Comparison of ENCODE assay signal across 14 cellular contexts in the genomic region with DNA sequence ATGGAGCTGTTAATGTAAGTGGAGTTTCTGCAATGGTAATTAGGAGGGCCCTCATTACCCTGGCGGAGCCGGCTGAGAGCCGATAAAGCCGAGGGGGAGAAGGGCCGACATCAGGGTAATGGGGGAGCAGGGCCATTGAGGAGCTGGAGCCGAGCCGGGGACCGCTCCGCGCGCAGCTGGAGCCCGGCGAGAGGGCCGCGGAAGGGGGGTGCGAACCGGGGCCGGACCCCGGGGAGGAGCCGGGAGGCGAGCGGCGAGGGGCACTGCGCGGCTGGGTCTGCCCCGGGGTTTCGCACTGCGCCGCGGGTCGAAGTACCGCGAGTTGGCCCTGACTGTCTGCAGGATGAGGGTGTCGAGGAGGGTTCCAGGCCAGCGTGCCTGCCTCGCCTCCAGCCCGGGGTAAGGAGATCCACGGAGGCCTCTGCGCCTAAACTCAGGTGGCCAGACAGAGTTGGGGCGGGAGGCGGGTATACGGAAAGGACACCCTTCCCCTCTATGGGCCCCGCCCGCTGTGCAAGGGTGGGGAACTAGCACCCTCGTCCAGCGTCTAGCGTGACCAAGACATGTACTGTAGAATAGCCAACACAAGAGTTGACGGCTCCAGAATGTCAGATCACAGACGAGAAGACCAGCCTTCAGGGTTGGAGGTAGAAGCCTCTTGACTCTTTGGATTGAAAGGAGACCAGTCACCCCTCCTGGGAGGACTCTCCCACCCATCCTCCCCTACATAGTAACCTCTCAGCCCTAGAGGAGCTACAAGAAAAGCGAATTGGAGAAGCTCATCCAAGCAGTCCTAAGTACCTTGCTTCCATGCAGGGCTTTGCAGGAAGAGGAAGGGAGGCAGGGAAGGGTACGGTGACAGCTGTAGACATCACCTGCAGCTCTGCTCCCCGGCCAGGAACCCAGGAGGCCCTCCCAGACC. TPM values are rescaled to one million over a fixed set of nuclear protein-coding genes. Genes with fewer than 3 reads are reported as not detected.
DNase-seq lines count a peak whose midpoint lies in the region; ATAC-seq, FAIRE-seq and TF ChIP-seq lines count a peak whose summit lies in the region.
"Had no signal": no experiment of that assay in that cellular context is flagged by ENCODE, and none has a peak within 500 bp of the region (broad histone marks: within the 10 kb centered on the region; RNA-seq: fewer than 3 reads in every experiment).

No MANE protein-coding gene starts in this region.

- FAIRE-seq in D721Med (lab: Jason Lieb, UNC), result no peak

- H3K4me3 Mint-ChIP-seq in neural progenitor cell, result peak overlapping the region; percentile 65

- H3K27ac ChIP-seq in esophagus muscularis mucosa (replicated peaks in 1 of 4) (no peak overlapping the region), neural progenitor cell (no peak overlapping the region)
- no peak overlapping the region for H3K27ac ChIP-seq in effector memory CD4-positive, alpha-beta T cell (ENCODE audit: insufficient read depth, low read length, poor library complexity, severe bottlenecking)
- H3K27ac ChIP-seq: gastrocnemius medialis had no signal

- intact Hi-C loops in esophagus muscularis mucosa (cut with DNase I), result no loop called here
- intact Hi-C loops in sciatic nerve (cut with DNase I), result no loop called here

- H3K27me3 ChIP-seq in esophagus muscularis mucosa, result peaks cover 0 to 85% (median 31%) of the 10 kb centered on the region in 4 donors
- peaks cover 100% of the 10 kb centered on the region for H3K27me3 ChIP-seq in neural progenitor cell
- peaks cover 45% of the 10 kb centered on the region for H3K27me3 ChIP-seq in effector memory CD4-positive, alpha-beta T cell (replicated peaks; ENCODE audit: control insufficient read depth, insufficient read depth, low read length, poor library complexity, severe bottlenecking)

- no peak overlapping the region for H2AFZ ChIP-seq in neural progenitor cell (replicated peaks)

- no peaks in the 10 kb centered on the region for H3K36me3 Mint-ChIP-seq in neural progenitor cell

- peak overlapping the region; percentile 87 for H3K4me2 ChIP-seq in neural progenitor cell

- peaks cover 43% of the 10 kb centered on the region for H3F3A ChIP-seq in neural progenitor cell (ENCODE audit: low read depth)

- no peak for ATAC-seq in sciatic nerve
- ATAC-seq in HG03469 (IDR thresholded peaks at IDR 0.05; ENCODE audit: unreplicated experiment), result no peak
- ATAC-seq: gastrocnemius medialis had no signal

- H3K27me3 Mint-ChIP-seq in neural progenitor cell (ENCODE audit: insufficient read depth, low read depth), result peaks cover 71% of the 10 kb centered on the region

- TF ChIP-seq CTCF in D721Med (IDR thresholded peaks at IDR 0.05; ENCODE audit: insufficient read depth, missing control alignments) (no peak), esophagus muscularis mucosa (IDR thresholded peaks at IDR 0.05) (no peak), neural progenitor cell (IDR thresholded peaks at IDR 0.05) (no peak)

- H3K9me3 ChIP-seq in esophagus muscularis mucosa, result no peaks in the 10 kb centered on the region
- no peaks in the 10 kb centered on the region for H3K9me3 ChIP-seq in neural progenitor cell (ENCODE audit: low read depth)
- H3K9me3 ChIP-seq in effector memory CD4-positive, alpha-beta T cell (ENCODE audit: control insufficient read depth, low read length), result no peaks in the 10 kb centered on the region
- H3K9me3 ChIP-seq: gastrocnemius medialis had no signal

- TF ChIP-seq EP300 in esophagus muscularis mucosa (IDR thresholded peaks at IDR 0.05), result no peak

- H3K4me3 ChIP-seq in esophagus muscularis mucosa, result peak overlapping the region; percentile 15 to 36 (median 33)
- peak overlapping the region; percentile 47 for H3K4me3 ChIP-seq in neural progenitor cell
- no peak overlapping the region for H3K4me3 ChIP-seq in effector memory CD4-positive, alpha-beta T cell (ENCODE audit: insufficient read depth, low read depth, low read length, poor library complexity, severe bottlenecking)

- DNase-seq in D721Med (ENCODE audit: insufficient read length, low spot score), result peak; percentile 78
- peak; percentile 42 for DNase-seq in NCI-H1092 treated with DMSO at 0.1 percent for 48 hours (lab: John Stamatoyannopoulos, UW)
- no peak for DNase-seq in esophagus muscularis mucosa (ENCODE audit: extremely low spot score)
- DNase-seq in neural progenitor cell (ENCODE audit: low spot score), result peak; percentile 66
- no peak for DNase-seq in sciatic nerve (ENCODE audit: low spot score)
- no peak for DNase-seq in activated CD4-positive, CD25-positive, alpha-beta regulatory T cell (lab: John Stamatoyannopoulos, UW)
- DNase-seq in effector memory CD4-positive, alpha-beta T cell, result no peak
- DNase-seq: activated naive CD4-positive, alpha-beta T cell treated with anti-CD3 and anti-CD28 coated beads, Interleukin-2, amount 50 U/mL, for 16 hours; dermis blood vessel endothelial cell; gastrocnemius medialis; mammary epithelial cell; NCI-H526 treated with DMSO at 0.1 percent for 48 hours had no signal

- TF ChIP-seq POLR2A in esophagus muscularis mucosa (IDR thresholded peaks at IDR 0.05; ENCODE audit: low read depth), result no peak

- H3K9ac ChIP-seq in neural progenitor cell, result no peak overlapping the region

- H3K36me3 ChIP-seq in esophagus muscularis mucosa, result no peaks in the 10 kb centered on the region
- no peaks in the 10 kb centered on the region for H3K36me3 ChIP-seq in neural progenitor cell
- H3K36me3 ChIP-seq in effector memory CD4-positive, alpha-beta T cell (ENCODE audit: control insufficient read depth, insufficient read depth, low read length), result no peaks in the 10 kb centered on the region
- H3K36me3 ChIP-seq: gastrocnemius medialis had no signal

- peaks cover 69% of the 10 kb centered on the region for H4K20me1 ChIP-seq in neural progenitor cell (ENCODE audit: low read depth)

- H3K4me1 ChIP-seq in esophagus muscularis mucosa (peaks cover 0 to 13% (median 10%) of the 10 kb centered on the region in 4 donors), neural progenitor cell (peaks cover 56% of the 10 kb centered on the region)
- H3K4me1 ChIP-seq in effector memory CD4-positive, alpha-beta T cell (ENCODE audit: control insufficient read depth, insufficient read depth, low read length, poor library complexity, severe bottlenecking), result peaks cover 5% of the 10 kb centered on the region
- H3K4me1 ChIP-seq: gastrocnemius medialis had no signal

- no peak overlapping the region for H3K27ac Mint-ChIP-seq in neural progenitor cell

- H3K79me2 ChIP-seq in neural progenitor cell (ENCODE audit: low read depth), result no peaks in the 10 kb centered on the region

- 31% methylated on average over 19 of the region's 52 CpGs for WGBS in esophagus muscularis mucosa

- H3K9me3 Mint-ChIP-seq in neural progenitor cell, result no peaks in the 10 kb centered on the region

- peaks cover 62% of the 10 kb centered on the region for H3K4me1 Mint-ChIP-seq in neural progenitor cell

RNA-seq across cellular contexts. Expression of gene LBX1, which starts 55.2 kb away (rescaled TPM):
- total RNA-seq in esophagus muscularis mucosa, result not detected
- not detected in 2 replicates for total RNA-seq in neural progenitor cell (ENCODE audit: low replicate concordance)
- not detected for total RNA-seq in sciatic nerve
- total RNA-seq: dermis blood vessel endothelial cell, mammary epithelial cell, SK-MEL-5 had no signal

Comparison
In these comparisons a context has a peak if more than half of its experiments do, and no peak if none do; other contexts are left out.
1. DNase-seq: peak in D721Med (single experiment), NCI-H1092 treated with DMSO at 0.1 percent for 48 hours (single experiment) and neural progenitor cell (single experiment); none in esophagus muscularis mucosa (single experiment), sciatic nerve (single experiment), activated CD4-positive, CD25-positive, alpha-beta regulatory T cell (0 of 4) and effector memory CD4-positive, alpha-beta T cell (0 of 3).